8 cellular contexts compared by ENCODE assay signal in the genomic region with DNA sequence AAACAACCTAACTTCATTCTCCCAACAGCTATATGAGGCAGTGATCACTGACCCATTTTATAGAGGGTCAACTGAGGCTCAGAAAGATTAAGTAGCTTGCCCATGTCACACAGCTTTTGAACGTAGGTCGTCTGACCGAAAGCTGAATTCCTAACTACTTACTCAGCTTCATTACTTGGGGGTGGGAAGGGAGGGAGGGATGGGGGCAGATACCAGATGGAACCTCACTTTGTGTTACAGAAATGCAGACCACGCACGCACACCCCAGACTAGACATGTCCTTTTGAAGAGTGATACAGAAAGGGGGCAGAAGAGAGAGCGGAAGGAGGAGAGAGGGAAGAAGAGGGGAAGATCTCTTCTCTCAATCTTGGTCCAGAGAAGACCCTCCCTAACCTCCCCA. TPM values are rescaled to one million over a fixed set of nuclear protein-coding genes. Genes with fewer than 3 reads are reported as not detected.
DNase-seq lines count a peak whose midpoint lies in the region; ATAC-seq and TF ChIP-seq lines count a peak whose summit lies in the region.

No MANE protein-coding gene starts in this region.

- H3K4me1 ChIP-seq in breast epithelium: peaks cover 7 to 16% of the 10 kb centered on the region in 2 donors

- no peaks in the 10 kb centered on the region for H3K36me3 ChIP-seq in breast epithelium

- POLR2A ChIA-PET in MCF 10A (lab: Yijun Ruan, JAX): interaction anchor here (1.0 kb wide), 1 partner anchor 11 kb away, joined by 3 read pairs; no protein-coding TSS in a partner anchor
- POLR2A ChIA-PET in T-cell (lab: Charles Lee): interaction anchor here in 1 of 2 donors (0.7 kb wide), 1 partner anchor 17 kb away, joined by 3 read pairs; no protein-coding TSS in a partner anchor

- CTCF ChIA-PET in MCF 10A (lab: Yijun Ruan, JAX): interaction anchor here (1.3 kb wide), 1 partner anchor 32 kb away, joined by 4 read pairs; no protein-coding TSS in a partner anchor
- CTCF ChIA-PET in T-cell (lab: Charles Lee): interaction anchor here (0.5 to 4.0 kb wide), 9 partner anchors 11 to 556 kb away, joined by 3 to 24 read pairs (median 3); a partner anchor contains a TSS

- H3K9me3 Mint-ChIP-seq in MCF 10A (ENCODE audit: unreplicated experiment) (no peaks in the 10 kb centered on the region), T-cell (no peaks in the 10 kb centered on the region), type B pancreatic cell (no peaks in the 10 kb centered on the region)

- no peak for ATAC-seq in T-cell (replicated peaks in 1 of 4)
- no peak for ATAC-seq in HG03280 (IDR thresholded peaks at IDR 0.05; ENCODE audit: unreplicated experiment)

- no peak overlapping the region for H3K27ac ChIP-seq in breast epithelium

- no peaks in the 10 kb centered on the region for H3K36me3 Mint-ChIP-seq in MCF 10A (ENCODE audit: insufficient read depth, unreplicated experiment)
- no peaks in the 10 kb centered on the region for H3K36me3 Mint-ChIP-seq in T-cell
- no peaks in the 10 kb centered on the region for H3K36me3 Mint-ChIP-seq in type B pancreatic cell

- no TSS peak for BruUV-seq in MCF 10A (replicated peaks; lab: Mats Ljungman, UMichigan)

- intact Hi-C loops in MCF 10A (cut with micrococcal nuclease) (loop anchor here (2.0 kb wide), 1 partner anchor 27 kb away; no protein-coding TSS in a partner anchor), breast epithelium (cut with DNase I; ENCODE audit: low total_unique reads) (loop anchor here (1.0 kb wide), 1 partner anchor 26 kb away; no protein-coding TSS in a partner anchor)

- H3K27me3 Mint-ChIP-seq in MCF 10A (ENCODE audit: insufficient read depth, unreplicated experiment): no peaks in the 10 kb centered on the region
- peaks cover 0 to 5% of the 10 kb centered on the region in 2 donors for H3K27me3 Mint-ChIP-seq in T-cell
- peaks cover 37% of the 10 kb centered on the region for H3K27me3 Mint-ChIP-seq in type B pancreatic cell

- H3K27me3 ChIP-seq in breast epithelium: peaks cover 0 to 11% of the 10 kb centered on the region in 2 donors

- H3K4me3 Mint-ChIP-seq in MCF 10A (ENCODE audit: unreplicated experiment) (peak overlapping the region; percentile 33), T-cell (peak overlapping the region in 2 of 3 donors; percentile 41 to 86), type B pancreatic cell (peak overlapping the region; percentile 72)

- no peak overlapping the region for H3K27ac Mint-ChIP-seq in MCF 10A (ENCODE audit: low read depth, unreplicated experiment)
- H3K27ac Mint-ChIP-seq in T-cell: no peak overlapping the region
- H3K27ac Mint-ChIP-seq in type B pancreatic cell: no peak overlapping the region

- H3K4me1 Mint-ChIP-seq in MCF 10A (ENCODE audit: insufficient read depth, unreplicated experiment): peaks cover 15% of the 10 kb centered on the region
- H3K4me1 Mint-ChIP-seq in T-cell: peaks cover 6 to 37% (median 24%) of the 10 kb centered on the region in 3 donors
- H3K4me1 Mint-ChIP-seq in type B pancreatic cell (ENCODE audit: unreplicated experiment): peaks cover 3% of the 10 kb centered on the region

- DNase-seq in MCF 10A (ENCODE audit: unreplicated experiment): no peak
- DNase-seq in breast epithelium (ENCODE audit: low spot score in 2 of 2): no peak
- DNase-seq in T-cell: no peak
- peak; percentile 60 for DNase-seq in hepatic stellate cell (ENCODE audit: low spot score)
- no peak for DNase-seq in type B pancreatic cell (ENCODE audit: extremely low spot score, unreplicated experiment)
- no peak for DNase-seq in NCI-H446 treated with DMSO at 0.1 percent for 48 hours (lab: John Stamatoyannopoulos, UW)
- no peak for DNase-seq in NCI-H1092 (lab: John Stamatoyannopoulos, UW)

- no peak for TF ChIP-seq POLR2A in breast epithelium (IDR thresholded peaks at IDR 0.05)

- H3K9me3 ChIP-seq in breast epithelium: no peaks in the 10 kb centered on the region

- no peak overlapping the region for H3K4me3 ChIP-seq in breast epithelium

- TF ChIP-seq CTCF in MCF 10A (IDR thresholded peaks at IDR 0.05; ENCODE audit: unreplicated experiment) (no peak), breast epithelium (IDR thresholded peaks at IDR 0.05) (no peak), type B pancreatic cell (conservative IDR thresholded peaks at IDR 0.05) (no peak)

RNA-seq across cellular contexts. Expression of a gene that starts 2.3 kb away (rescaled TPM):
- total RNA-seq in MCF 10A (2022): 1.5 and 1.7 TPM in 2 replicates
- total RNA-seq in breast epithelium: 1 to 10 TPM; 1.3 to 4.9 (median 2.9) TPM
- 1 to 10 TPM in 2 of 5 donors, under 1 TPM in 3; 0.65 to 3.4 (median 0.98) TPM for total RNA-seq in T-cell
- total RNA-seq in type B pancreatic cell (ENCODE audit: low replicate concordance): 3.2 and 14.2 TPM in 2 replicates

RNA-seq across cellular contexts. Expression of a gene that starts 53.9 kb away (rescaled TPM):
- total RNA-seq in MCF 10A (2022) (0.47 and 0.59 TPM in 2 replicates), breast epithelium (10 to 100 TPM in 1 of 3 donors, 1 to 10 TPM in 1, under 1 TPM in 1; 0.15 to 11.1 (median 1.1) TPM), T-cell (not detected), type B pancreatic cell (ENCODE audit: low replicate concordance) (0.52 and 1.1 TPM in 2 replicates)

RNA-seq across cellular contexts. Expression of a gene that starts 58.1 kb away (rescaled TPM):
- total RNA-seq in MCF 10A (2022) (42.1 and 49.1 TPM in 2 replicates), breast epithelium (10 to 100 TPM; 55.2 to 79.5 (median 58.7) TPM), T-cell (under 1 TPM in 3 of 5 donors, not detected in 2; 0.41 to 0.67 (median 0.59) TPM), type B pancreatic cell (ENCODE audit: low replicate concordance) (4.6 and 53.5 TPM in 2 replicates)
